ENCODE assay signal across 1 cellular context in the genomic region with DNA sequence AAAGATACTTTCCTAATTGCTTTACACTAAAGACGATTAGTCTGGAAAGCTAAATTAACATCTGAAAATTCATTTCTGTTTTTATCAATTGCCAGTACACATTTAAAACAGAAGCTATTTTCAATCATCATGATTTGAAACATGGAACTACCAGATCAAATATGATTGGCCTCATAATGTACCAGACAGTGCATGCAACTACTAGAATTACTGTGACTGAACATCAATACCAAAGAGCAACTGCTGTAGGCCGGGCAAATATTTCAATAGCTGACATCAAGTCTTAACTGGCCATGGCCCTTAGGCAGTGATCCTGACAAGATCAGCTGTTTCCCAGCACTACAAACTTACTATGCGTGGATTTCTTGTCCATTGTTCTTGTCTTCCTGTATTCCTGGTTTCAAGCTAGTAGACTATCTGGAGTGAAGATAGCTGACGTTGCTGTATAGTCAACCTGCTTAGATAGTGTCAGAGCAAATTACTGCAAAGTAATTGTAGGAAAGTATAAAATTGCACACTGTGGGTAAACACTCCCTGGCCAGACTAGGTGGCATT.
TF ChIP-seq lines count a peak whose summit lies in the region.

No MANE protein-coding gene starts in this region.

TF ChIP-seq in IMR-90, 13 proteins besides CTCF, POLR2A, EP300 and RAD21:
- no peak for TF ChIP-seq MAFK (IDR thresholded peaks at IDR 0.05; ENCODE audit: low read depth, low read length)
- TF ChIP-seq CHD1 (IDR thresholded peaks at IDR 0.05; ENCODE audit: low read depth, low read length) = no peak
- TF ChIP-seq MXI1 (IDR thresholded peaks at IDR 0.05; ENCODE audit: borderline replicate concordance, low read depth, low read length) = no peak
- TF ChIP-seq MAZ (IDR thresholded peaks at IDR 0.05; ENCODE audit: borderline replicate concordance, low read depth, low read length) = no peak
- TF ChIP-seq BHLHE40 (IDR thresholded peaks at IDR 0.05; ENCODE audit: low read depth, low read length) = no peak
- TF ChIP-seq, protein P1, sequence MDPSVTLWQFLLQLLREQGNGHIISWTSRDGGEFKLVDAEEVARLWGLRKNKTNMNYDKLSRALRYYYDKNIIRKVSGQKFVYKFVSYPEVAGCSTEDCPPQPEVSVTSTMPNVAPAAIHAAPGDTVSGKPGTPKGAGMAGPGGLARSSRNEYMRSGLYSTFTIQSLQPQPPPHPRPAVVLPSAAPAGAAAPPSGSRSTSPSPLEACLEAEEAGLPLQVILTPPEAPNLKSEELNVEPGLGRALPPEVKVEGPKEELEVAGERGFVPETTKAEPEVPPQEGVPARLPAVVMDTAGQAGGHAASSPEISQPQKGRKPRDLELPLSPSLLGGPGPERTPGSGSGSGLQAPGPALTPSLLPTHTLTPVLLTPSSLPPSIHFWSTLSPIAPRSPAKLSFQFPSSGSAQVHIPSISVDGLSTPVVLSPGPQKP (IDR thresholded peaks at IDR 0.05; ENCODE audit: borderline replicate concordance, low read depth, low read length) = no peak
- TF ChIP-seq RFX5 (IDR thresholded peaks at IDR 0.05; ENCODE audit: low read depth, low read length) = no peak
- TF ChIP-seq, protein P2, sequence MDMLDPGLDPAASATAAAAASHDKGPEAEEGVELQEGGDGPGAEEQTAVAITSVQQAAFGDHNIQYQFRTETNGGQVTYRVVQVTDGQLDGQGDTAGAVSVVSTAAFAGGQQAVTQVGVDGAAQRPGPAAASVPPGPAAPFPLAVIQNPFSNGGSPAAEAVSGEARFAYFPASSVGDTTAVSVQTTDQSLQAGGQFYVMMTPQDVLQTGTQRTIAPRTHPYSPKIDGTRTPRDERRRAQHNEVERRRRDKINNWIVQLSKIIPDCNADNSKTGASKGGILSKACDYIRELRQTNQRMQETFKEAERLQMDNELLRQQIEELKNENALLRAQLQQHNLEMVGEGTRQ (IDR thresholded peaks at IDR 0.05; ENCODE audit: low read depth, low read length) = no peak
- TF ChIP-seq NFE2L2 (IDR thresholded peaks at IDR 0.05; ENCODE audit: low read depth, low read length) = no peak
- TF ChIP-seq SMC3 (IDR thresholded peaks at IDR 0.05; ENCODE audit: low read depth, low read length) = no peak
- no peak for TF ChIP-seq FOS (IDR thresholded peaks at IDR 0.05; ENCODE audit: low read depth, low read length)
- TF ChIP-seq CEBPB (IDR thresholded peaks at IDR 0.05; ENCODE audit: low read depth, low read length) = no peak
- TF ChIP-seq RCOR1 (IDR thresholded peaks at IDR 0.05; ENCODE audit: insufficient replicate concordance, low read length) = no peak
TF ChIP-seq in IMR-90: peak in this region for 0.
